Comparison of ENCODE assay signal across 9 cellular contexts in genomic region chr13:74134777-74135305, GRCh38. TPM values are rescaled to one million over a fixed set of nuclear protein-coding genes. Genes with fewer than 3 reads are reported as not detected.
DNase-seq lines count a peak whose midpoint lies in the region; ATAC-seq, FAIRE-seq and TF ChIP-seq lines count a peak whose summit lies in the region.
"Had no signal": no experiment of that assay in that cellular context is flagged by ENCODE, and none has a peak within 500 bp of the region (broad histone marks: within the 10 kb centered on the region; RNA-seq: fewer than 3 reads in every experiment).

No MANE protein-coding gene starts in this region.

- no peaks in the 10 kb centered on the region for H3K36me3 ChIP-seq in HUES64 (ENCODE audit: insufficient read depth, low read length)
- H3K36me3 ChIP-seq in GM12878 (ENCODE audit: control insufficient read depth in 2 of 2, insufficient read depth in 2 of 2, low read length in 1 of 2): no peaks in the 10 kb centered on the region
- H3K36me3 ChIP-seq in keratinocyte (ENCODE audit: control insufficient read depth in 2 of 2, extremely low read depth in 1 of 2, insufficient read depth in 2 of 2, low read length in 2 of 2): no peaks in the 10 kb centered on the region

- H3K4me1 ChIP-seq in HUES64 (ENCODE audit: insufficient read depth, low read length) (peaks cover 15% of the 10 kb centered on the region; the same call in 1 of the 2 replicates), GM12878 (ENCODE audit: control insufficient read depth, insufficient read depth, low read length) (peaks cover 5% of the 10 kb centered on the region; the same call in 1 of the 2 replicates), keratinocyte (ENCODE audit: control insufficient read depth, extremely low read depth, insufficient read depth, low read length) (peaks cover 11% of the 10 kb centered on the region)

- H3K9ac ChIP-seq in HUES64 (ENCODE audit: low read depth, low read length): peak overlapping the region; percentile 89
- peak overlapping the region; percentile 67 for H3K9ac ChIP-seq in GM12878 (ENCODE audit: control insufficient read depth, insufficient read depth, low read length)
- peak overlapping the region; percentile 88 for H3K9ac ChIP-seq in keratinocyte (ENCODE audit: control insufficient read depth, extremely low read depth, insufficient read depth, low read length)

- H3K27me3 ChIP-seq in HUES64 (ENCODE audit: insufficient read depth, low read length) (peaks cover 18% of the 10 kb centered on the region), GM12878 (replicated peaks in 1 of 2; ENCODE audit: control insufficient read depth in 2 of 2, insufficient read depth in 2 of 2, low read length in 1 of 2) (no peaks in the 10 kb centered on the region), keratinocyte (ENCODE audit: control insufficient read depth, extremely low read depth, insufficient read depth, low read length) (no peaks in the 10 kb centered on the region)

- H3K79me2 ChIP-seq in GM12878 (ENCODE audit: control insufficient read depth, insufficient read depth, low read length) (peaks cover 20% of the 10 kb centered on the region), keratinocyte (ENCODE audit: control insufficient read depth, insufficient read depth, low read length) (peaks cover 17% of the 10 kb centered on the region)

- peak overlapping the region; percentile 98 for H3K4me3 ChIP-seq in HUES64 (ENCODE audit: low read length)
- H3K4me3 ChIP-seq in GM12878: peak overlapping the region; percentile 89
- peak overlapping the region; percentile 65 to 89 (median 69) for H3K4me3 ChIP-seq in keratinocyte (ENCODE audit: control insufficient read depth in 2 of 3, extremely low read depth in 1 of 3, insufficient read depth in 2 of 3, low read depth in 1 of 3, low read length in 3 of 3)

- TF ChIP-seq RAD21 in GM12878 (IDR thresholded peaks at IDR 0.05; ENCODE audit: insufficient read depth, low read depth, low read length): no peak

- peak; percentile 5 for TF ChIP-seq POLR2A in GM12878 (IDR thresholded peaks at IDR 0.05; ENCODE audit: low read depth, low read length)

- H2AFZ ChIP-seq in GM12878 (ENCODE audit: control insufficient read depth, low read depth, low read length): peak overlapping the region; percentile 93
- H2AFZ ChIP-seq in keratinocyte (ENCODE audit: control insufficient read depth, low read length): peak overlapping the region; percentile 70

- no peak for TF ChIP-seq EP300 in GM12878 (IDR thresholded peaks at IDR 0.05; ENCODE audit: borderline replicate concordance in 1 of 2, control insufficient read depth in 1 of 2, low read depth in 2 of 2, low read length in 2 of 2)

- BruUV-seq in GM12878 (replicated peaks; lab: Mats Ljungman, UMichigan): no TSS peak

- ATAC-seq in GM21423 (IDR thresholded peaks at IDR 0.05; ENCODE audit: unreplicated experiment) (peak; percentile 29), T-helper 17 cell (peak; percentile 9), GM12878 (peak; percentile 52)

- SMC1A ChIA-PET in GM12878 (lab: Charles Lee; ENCODE audit: uncharacterized antibody, unreplicated experiment): interaction anchor here (2.8 kb wide), 1 partner anchor 72 kb away, joined by 11 read pairs; no protein-coding TSS in a partner anchor

- H3K9me3 ChIP-seq in HUES64 (ENCODE audit: insufficient read depth, low read depth, low read length) (no peaks in the 10 kb centered on the region), T-helper 17 cell (ENCODE audit: control insufficient read depth, low read length, poor library complexity, severe bottlenecking) (no peaks in the 10 kb centered on the region), GM12878 (replicated peaks; ENCODE audit: control insufficient read depth, insufficient read depth, low read length) (no peaks in the 10 kb centered on the region), keratinocyte (ENCODE audit: control insufficient read depth, low read depth, low read length) (no peaks in the 10 kb centered on the region)

- intact Hi-C loops in GM12878 (cut with micrococcal nuclease; ENCODE audit: unreplicated experiment): loop anchor here (1.0 to 10.0 kb wide), 3 partner anchors 108 to 300 kb away; no protein-coding TSS in a partner anchor

- POLR2A ChIA-PET in GM12878 (lab: Charles Lee): interaction anchor here (0.5 to 1.9 kb wide), 6 partner anchors 10 to 1166 kb away, joined by 3 to 6 read pairs (median 4); no protein-coding TSS in a partner anchor

- FAIRE-seq in GM12878 (lab: Jason Lieb, UNC) (no peak), keratinocyte (lab: Jason Lieb, UNC) (no peak)
- FAIRE-seq: colon had no signal

- peaks cover 4% of the 10 kb centered on the region for H3K36me3 Mint-ChIP-seq in T-helper 17 cell (ENCODE audit: low read depth)

- H3K27me3 Mint-ChIP-seq in T-helper 17 cell: no peaks in the 10 kb centered on the region

- DNase-seq in DMS153 (lab: John Stamatoyannopoulos, UW): peak; percentile 37
- peak; percentile 54 to 72 (median 60) for DNase-seq in T-helper 17 cell
- no peak for DNase-seq in GM12878 (ENCODE audit: low read depth, low spot score)
- no peak for DNase-seq in keratinocyte (ENCODE audit: low read depth, low spot score)
- peak; percentile 76 for DNase-seq in stimulated activated CD4-positive, alpha-beta T cell treated with anti-CD3 and anti-CD28 coated beads, Interleukin-2, amount 100 ng/mL, for 24 hours
- no peak for DNase-seq in SKM-1 (lab: John Stamatoyannopoulos, UW; ENCODE audit: unreplicated experiment)

- in situ Hi-C loops in GM12878 (cut with MboI): no loop called here

- H3K4me1 Mint-ChIP-seq in T-helper 17 cell: peaks cover 26% of the 10 kb centered on the region

- peak overlapping the region; percentile 91 for H3K4me3 Mint-ChIP-seq in T-helper 17 cell

- TF ChIP-seq CTCF in GM12878 (IDR thresholded peaks at IDR 0.05 in 2 of 3, conservative IDR thresholded peaks at IDR 0.05 in 1 of 3; ENCODE audit: control insufficient read depth in 2 of 3, extremely low read depth in 1 of 3, insufficient read depth in 1 of 3, low read depth in 3 of 3, low read length in 3 of 3): no peak
- TF ChIP-seq CTCF in keratinocyte (optimal IDR thresholded peaks at IDR 0.05 in 1 of 3, IDR thresholded peaks at IDR 0.05 in 1 of 3, conservative IDR thresholded peaks at IDR 0.05 in 1 of 3; ENCODE audit: extremely low read depth in 1 of 3, insufficient read depth in 2 of 3, low read length in 3 of 3): no peak

- CTCF ChIA-PET in GM12878 (lab: Yijun Ruan, JAX): interaction anchor here (1.2 kb wide), 1 partner anchor 377 kb away, joined by 3 read pairs; no protein-coding TSS in a partner anchor

- H3K9me1 ChIP-seq in keratinocyte (ENCODE audit: control insufficient read depth, extremely low read depth, insufficient read depth, low read length): no peaks in the 10 kb centered on the region

- H3K27ac ChIP-seq in HUES64 (ENCODE audit: low read depth, low read length) (peak overlapping the region; percentile 94), GM12878 (ENCODE audit: control insufficient read depth, insufficient read depth) (peak overlapping the region; percentile 77), keratinocyte (ENCODE audit: control insufficient read depth, insufficient read depth, low read length) (peak overlapping the region; percentile 56)

- H3K4me2 ChIP-seq in GM12878 (ENCODE audit: control insufficient read depth, insufficient read depth): peak overlapping the region; percentile 79
- peak overlapping the region; percentile 59 for H3K4me2 ChIP-seq in keratinocyte (ENCODE audit: control insufficient read depth, extremely low read depth, insufficient read depth, low read depth, low read length)

- dilution Hi-C loops in keratinocyte (cut with MboI; ENCODE audit: extremely low pct_ligation_motif_present, low sequenced_read_pairs): no loop called here

- H4K20me1 ChIP-seq in GM12878 (ENCODE audit: control insufficient read depth, insufficient read depth) (no peaks in the 10 kb centered on the region), keratinocyte (ENCODE audit: control insufficient read depth, extremely low read depth, insufficient read depth, low read length) (no peaks in the 10 kb centered on the region)

- RAD21 ChIA-PET in GM12878 (lab: Charles Lee; ENCODE audit: unreplicated experiment): interaction anchor here (0.9 to 2.3 kb wide), 5 partner anchors 72 to 224 kb away, joined by 3 to 10 read pairs (median 3); no protein-coding TSS in a partner anchor

- under 1% methylated on average over 60 of the region's 60 CpGs for whole genome bisulfite sequencing in HUES64
- 2% methylated on average over 19 of the region's 60 CpGs for WGBS in GM12878 (ENCODE audit: insufficient coverage, insufficient replicate concordance, low lambda C conversion rate, missing lambda C conversion rate)

- H3K27ac Mint-ChIP-seq in T-helper 17 cell: no peak overlapping the region

TF ChIP-seq in GM12878, 131 proteins besides CTCF, POLR2A, EP300 and RAD21 (continues in another document):
- TF ChIP-seq RB1 (IDR thresholded peaks at IDR 0.05; ENCODE audit: borderline replicate concordance): 0 out of 2 replicates have a peak, but pooled peaks have one; percentile 72

RNA-seq across cellular contexts. Expression of gene KLF12, which starts 0.6 kb away (rescaled TPM):
- 7.7 TPM for polyA plus RNA-seq in HUES64 (2013, experiment 1 of 2)
- 8.2 TPM for polyA plus RNA-seq in HUES64 (2013, experiment 2 of 2)
- 10 to 100 TPM; 88.9 to 97.6 TPM for total RNA-seq in T-helper 17 cell
- total RNA-seq in GM12878 (2013; cell fraction: nucleolus; rRNA removed): 26.4 and 34.0 TPM in 2 replicates
- total RNA-seq in GM12878 (2014; rRNA removed): 0.96 and 1.1 TPM in 2 replicates
- total RNA-seq in GM12878 (2014; rRNA removed; fragmentation: Illumina TruSeq; extraction: Trizol): 0.78 and 1.2 TPM in 2 replicates
- total RNA-seq in GM12878 (2021): 2.2 TPM in 2 replicates
- polyA plus RNA-seq in GM12878 (2011; ENCODE audit: low read depth): 1.9 TPM
- polyA plus RNA-seq in GM12878 (2011; rRNA removed): 11.4 and 11.5 TPM in 2 replicates
- polyA plus RNA-seq in GM12878 (2011; cell fraction: cytosol; rRNA removed): 6.2 and 8.2 TPM in 2 replicates
- polyA plus RNA-seq in GM12878 (2011; cell fraction: nucleus; rRNA removed): 16.6 and 21.0 TPM in 2 replicates
- polyA plus RNA-seq in GM12878 (2012): 2.8 and 4.2 TPM in 2 replicates
- 0.85 and 0.98 TPM in 2 replicates for polyA plus RNA-seq in GM12878 (2014; fragmentation: Illumina TruSeq; extraction: Trizol)
- under 1 TPM; 0.11 to 0.19 TPM for polyA plus RNA-seq in GM12878 (2014; fragmentation: Nextera tagmentation; extraction: Ambion mirVana)
- polyA plus RNA-seq in GM12878 (2014; rRNA removed): 0.38 and 0.41 TPM in 2 replicates
- 1 to 10 TPM; 1.0 to 1.4 TPM for polyA plus RNA-seq in GM12878 (2016; fragmentation: Nextera tagmentation; extraction: Ambion mirVana)
- polyA minus RNA-seq in GM12878 (2011; rRNA and poly(A)+ RNA removed): 71.0 and 93.3 TPM in 2 replicates
- 7.4 and 9.6 TPM in 2 replicates for polyA minus RNA-seq in GM12878 (2011; cell fraction: cytosol; rRNA and poly(A)+ RNA removed)
- 31.7 and 52.0 TPM in 2 replicates for polyA minus RNA-seq in GM12878 (2011; cell fraction: nucleus; rRNA and poly(A)+ RNA removed)
- 3.8 to 6.8 TPM (median 6.1 TPM) in 3 replicates for polyA plus RNA-seq in keratinocyte
- polyA plus RNA-seq in keratinocyte (2011; ENCODE audit: low read depth): 0.30 TPM
- polyA plus RNA-seq in keratinocyte (2011; cell fraction: cytosol; rRNA removed): 2.3 and 5.6 TPM in 2 replicates
- polyA plus RNA-seq in keratinocyte (2011; cell fraction: nucleus; rRNA removed): 7.3 and 7.5 TPM in 2 replicates
- 0.51 and 3.2 TPM in 2 replicates for polyA plus RNA-seq in keratinocyte (2012; ENCODE audit: low replicate concordance)
- 18.6 to 37.5 TPM (median 33.0 TPM) in 3 replicates for polyA minus RNA-seq in keratinocyte
- 4.8 TPM for polyA minus RNA-seq in keratinocyte (2011; cell fraction: cytosol; rRNA and poly(A)+ RNA removed)
- 9.7 and 36.9 TPM in 2 replicates for polyA minus RNA-seq in keratinocyte (2011; cell fraction: nucleus; rRNA and poly(A)+ RNA removed)

Comparison
In these comparisons a context has a peak if more than half of its experiments do, and no peak if none do; other contexts are left out.
1. DNase-seq: peak in DMS153 (single experiment), T-helper 17 cell (3 of 3) and stimulated activated CD4-positive, alpha-beta T cell treated with anti-CD3 and anti-CD28 coated beads, Interleukin-2, amount 100 ng/mL, for 24 hours (2 of 2); none in GM12878 (single experiment), keratinocyte (single experiment) and SKM-1 (single experiment).
2. Peak in every context shown above with its lines, with median percentiles within 50 percentile points of each other: ATAC-seq, H3K27ac ChIP-seq, H3K4me3 ChIP-seq and H3K9ac ChIP-seq.